Comparison of ENCODE assay signal across 30 cellular contexts in genomic region chr2:127356531-127356930, GRCh38.
"Had no signal": no experiment of that assay in that cellular context is flagged by ENCODE, and none has a peak within 500 bp of the region (broad histone marks: within the 10 kb centered on the region; RNA-seq: fewer than 3 reads in every experiment).

No MANE protein-coding gene starts in this region.

- ATAC-seq: body of pancreas had no signal

- H3K27ac ChIP-seq: adrenal gland, body of pancreas, breast epithelium, KMS-11, PC-9, WERI-Rb-1 had no signal

- H3K36me3 ChIP-seq: adrenal gland, breast epithelium, WERI-Rb-1 had no signal

- H3K9me3 Mint-ChIP-seq: activated naive CD4-positive, alpha-beta T cell treated with anti-CD3 and anti-CD28 coated beads, Interleukin-2, amount 50 U/mL, for 24 hours; activated T-helper 2 cell treated with anti-CD3 and anti-CD28 coated beads, Interferon-gamma antibody, Interleukin-2, Interleukin-4, amounts not matched to agents 10 μg/mL and 5 μg/mL and 100 μg/mL, durations not matched to agents 14 hours and 24 hours and 36 hours had no signal

- H2AFZ ChIP-seq: PC-9 had no signal

- H3K27me3 Mint-ChIP-seq: activated CD4-positive, alpha-beta memory T cell treated with anti-CD3 and anti-CD28 coated beads, Interleukin-2, amount 10 ng/mL, durations not matched to agents 7 days and 5 days; activated naive CD4-positive, alpha-beta T cell treated with anti-CD3 and anti-CD28 coated beads, Interleukin-2, amount 50 U/mL, for 24 hours; activated naive CD8-positive, alpha-beta T cell treated with anti-CD3 and anti-CD28 coated beads, Interleukin-2, amount 10 ng/mL, durations not matched to agents 7 days and 5 days; activated T-cell treated with anti-CD3 and anti-CD28 coated beads, Interleukin-2, amount 50 U/mL, for 24 hours had no signal

- H3K4me3 Mint-ChIP-seq: activated CD4-positive, alpha-beta memory T cell treated with anti-CD3 and anti-CD28 coated beads, Interleukin-2, amount 10 ng/mL, durations not matched to agents 7 days and 5 days; activated naive CD4-positive, alpha-beta T cell treated with anti-CD3 and anti-CD28 coated beads, Interleukin-2, amount 50 U/mL, for 24 hours; activated naive CD8-positive, alpha-beta T cell treated with anti-CD3 and anti-CD28 coated beads, Interleukin-2, amount 10 ng/mL, durations not matched to agents 7 days and 5 days; activated T-cell treated with anti-CD3 and anti-CD28 coated beads, Interleukin-2, amount 50 U/mL, for 24 hours had no signal

- H3K4me2 ChIP-seq: KMS-11, PC-9 had no signal

- H3K27ac Mint-ChIP-seq: activated CD4-positive, alpha-beta memory T cell treated with anti-CD3 and anti-CD28 coated beads, Interleukin-2, amount 10 ng/mL, durations not matched to agents 7 days and 5 days; activated naive CD8-positive, alpha-beta T cell treated with anti-CD3 and anti-CD28 coated beads, Interleukin-2, amount 10 ng/mL, durations not matched to agents 7 days and 5 days; activated T-helper 2 cell treated with anti-CD3 and anti-CD28 coated beads, Interferon-gamma antibody, Interleukin-2, Interleukin-4, amounts not matched to agents 10 μg/mL and 5 μg/mL and 100 μg/mL, durations not matched to agents 14 hours and 24 hours and 36 hours had no signal

- H3K4me1 ChIP-seq: breast epithelium had no signal

- DNase-seq: activated CD4-positive, alpha-beta memory T cell treated with anti-CD3 and anti-CD28 coated beads, Interleukin-2, amount 10 ng/mL, durations not matched to agents 7 days and 5 days; activated CD4-positive, alpha-beta T cell treated with anti-CD3 and anti-CD28 coated beads for 1 hour; activated CD4-positive, alpha-beta T cell treated with anti-CD3 and anti-CD28 coated beads for 48 hours; activated CD4-positive, CD25-positive, alpha-beta regulatory T cell; activated gamma-delta T cell; activated naive CD4-positive, alpha-beta T cell treated with Interleukin-2 at 50 U/mL for 16 hours; activated naive CD8-positive, alpha-beta T cell treated with anti-CD3 and anti-CD28 coated beads, Interleukin-2, amount 10 ng/mL, durations not matched to agents 7 days and 5 days; activated T-cell treated with anti-CD3 and anti-CD28 coated beads, Interleukin-2, amount 50 U/mL, for 24 hours; adrenal gland; body of pancreas; MM.1S; MV-4-11; NCI-H1092; NCI-H1436 treated with DMSO at 0.1 percent for 48 hours; NCI-H1694 treated with DMSO at 0.1 percent for 48 hours; NCI-H2029; NCI-H345; NCI-H526; NCI-H748 treated with DMSO at 0.1 percent for 48 hours; NK-92 treated with Interleukin-12 subunit alpha and Interleukin-12 subunit beta, amount 100 ng/mL, for 24 hours; PC-9; Right ventricle myocardium superior; SW 1271; T-helper 1 cell; T1000; WERI-Rb-1 had no signal

- H3K4me3 ChIP-seq: adrenal gland, body of pancreas, breast epithelium, PC-9 had no signal

- H3K9me3 ChIP-seq: adrenal gland, breast epithelium had no signal
